In the genomic region with DNA sequence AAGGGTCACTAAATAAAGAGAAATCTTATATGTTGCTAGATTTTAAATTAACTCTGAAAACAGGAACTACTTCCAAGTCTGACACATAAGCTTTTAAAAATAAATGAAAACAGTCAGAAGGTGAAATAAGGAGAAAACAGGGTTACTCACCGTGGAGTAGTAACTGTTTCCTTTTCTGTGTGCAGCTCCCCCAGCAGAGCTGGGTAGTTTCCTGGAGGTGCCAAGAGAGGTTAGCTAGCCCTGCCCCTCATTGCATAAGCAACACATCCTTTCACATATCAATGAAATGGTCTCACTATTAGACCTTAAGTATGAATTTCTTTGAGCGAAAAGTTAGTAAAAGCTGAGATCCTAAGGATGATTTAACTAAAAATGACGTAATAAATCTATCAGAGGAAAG, we compare ENCODE assay signal across 8 cellular contexts. TPM values are rescaled to one million over a fixed set of nuclear protein-coding genes. Genes with fewer than 3 reads are reported as not detected.
DNase-seq lines count a peak whose midpoint lies in the region; ATAC-seq and TF ChIP-seq lines count a peak whose summit lies in the region.

No MANE protein-coding gene starts in this region.

- no peaks in the 10 kb centered on the region for H3K27me3 ChIP-seq in spleen (replicated peaks in 1 of 7)

- peaks cover 0 to 90% (median 41%) of the 10 kb centered on the region in 6 donors for H3K36me3 ChIP-seq in spleen
- no peaks in the 10 kb centered on the region for H3K36me3 ChIP-seq in mucosa of descending colon (ENCODE audit: low read depth)

- 47 to 54% (median 51%) methylated on average over 3 of the region's 3 CpGs for WGBS in spleen, 5 donors

- intact Hi-C loops in spleen (cut with DNase I; ENCODE audit: low total_unique reads) (no loop called here), mucosa of descending colon (cut with DNase I, micrococcal nuclease) (no loop called here)

- ATAC-seq in GM18508 (IDR thresholded peaks at IDR 0.05; ENCODE audit: insufficient read depth, unreplicated experiment) (peak; percentile 94), mucosa of descending colon (no peak)

- H3K4me3 ChIP-seq in spleen (no peak overlapping the region), mucosa of descending colon (no peak overlapping the region)

- TF ChIP-seq POLR2A in spleen (IDR thresholded peaks at IDR 0.05): no peak

- peaks cover 0 to 10% (median 6%) of the 10 kb centered on the region in 6 donors for H3K4me1 ChIP-seq in spleen
- H3K4me1 ChIP-seq in mucosa of descending colon (ENCODE audit: low read depth): no peaks in the 10 kb centered on the region

- DNase-seq in HCEC 1CT (peak; percentile 62), NOMO-1 treated with DMSO at 0.1 percent for 48 hours (lab: John Stamatoyannopoulos, UW; ENCODE audit: unreplicated experiment) (peak; percentile 60), fibroblast of gingiva (ENCODE audit: low read depth) (peak; percentile 7), NCI-H82 (lab: John Stamatoyannopoulos, UW) (no peak), epidermal melanocyte (ENCODE audit: insufficient read length, low spot score) (no peak), spleen (no peak), mucosa of descending colon (no peak)

- no peak overlapping the region for H3K27ac ChIP-seq in spleen

- TF ChIP-seq CTCF in spleen (IDR thresholded peaks at IDR 0.05 in 8 of 11, conservative IDR thresholded peaks at IDR 0.05 in 3 of 11) (no peak), mucosa of descending colon (IDR thresholded peaks at IDR 0.05) (no peak)

- H3K9me3 ChIP-seq in spleen (no peaks in the 10 kb centered on the region), mucosa of descending colon (no peaks in the 10 kb centered on the region)

RNA-seq across cellular contexts. Expression of gene GPR75, which starts 54.0 kb away (rescaled TPM):
- total RNA-seq in spleen (10 to 100 TPM in 1 of 7 donors, 1 to 10 TPM in 6; 3.0 to 10.9 (median 4.5) TPM), mucosa of descending colon (1 to 10 TPM; 1.3 to 2.9 (median 2.1) TPM)
- polyA plus RNA-seq in spleen: under 1 TPM; 0.08 to 0.93 (median 0.43) TPM

RNA-seq across cellular contexts. Expression of gene PSME4, which starts 57.1 kb away (rescaled TPM):
- total RNA-seq in spleen (10 to 100 TPM; 53.8 to 88.1 (median 73.6) TPM), mucosa of descending colon (10 to 100 TPM; 33.7 to 50.9 (median 50.3) TPM)
- 10 to 100 TPM; 34.1 to 47.5 (median 35.5) TPM for polyA plus RNA-seq in spleen

Comparison
In these comparisons a context has a peak if more than half of its experiments do, and no peak if none do; other contexts are left out.
1. DNase-seq: peak in HCEC 1CT (single experiment), NOMO-1 treated with DMSO at 0.1 percent for 48 hours (single experiment) and fibroblast of gingiva (single experiment); none in NCI-H82 (single experiment), epidermal melanocyte (single experiment), spleen (single experiment) and mucosa of descending colon (0 of 3).